In genomic region chr19:41398603-41399002, GRCh38 we compare ENCODE assay signal across 9 cellular contexts. TPM values are rescaled to one million over a fixed set of nuclear protein-coding genes. Genes with fewer than 3 reads are reported as not detected.
DNase-seq lines count a peak whose midpoint lies in the region; ATAC-seq and TF ChIP-seq lines count a peak whose summit lies in the region.
"Had no signal": no experiment of that assay in that cellular context is flagged by ENCODE, and none has a peak within 500 bp of the region (broad histone marks: within the 10 kb centered on the region; RNA-seq: fewer than 3 reads in every experiment).

No MANE protein-coding gene starts in this region.

- no peaks in the 10 kb centered on the region for H3K27me3 Mint-ChIP-seq in CD14-positive monocyte (ENCODE audit: low read depth in 3 of 3)

- H3K9ac ChIP-seq in Karpas-422 (ENCODE audit: low read length) (peak overlapping the region; percentile 97), duodenal mucosa (ENCODE audit: low read depth in 1 of 2, low read length in 2 of 2) (peak overlapping the region; percentile 89 to 95), neural cell (ENCODE audit: low read length) (peak overlapping the region; percentile 92)

- peaks cover 15 to 30% of the 10 kb centered on the region in 2 donors for H3K36me3 Mint-ChIP-seq in CD14-positive monocyte

- H3K9me2 ChIP-seq in Karpas-422 (replicated peaks; ENCODE audit: insufficient read depth, low read length) (no peaks in the 10 kb centered on the region), neural cell (ENCODE audit: insufficient read depth, low read length) (no peaks in the 10 kb centered on the region)

- intact Hi-C loops in CD14-positive monocyte (cut with micrococcal nuclease) = loop anchor here (1.0 to 5.0 kb wide), 3 partner anchors 9 to 36 kb away; partner anchors contain the start of gene B9D2 (in 1 of the 2)
- intact Hi-C loops in mucosa of descending colon (cut with DNase I, micrococcal nuclease) = no loop called here

- H3K4me1 Mint-ChIP-seq in CD14-positive monocyte = peaks cover 42% of the 10 kb centered on the region

- DNase-seq in CD14-positive monocyte (ENCODE audit: low spot score) = no peak
- peak; percentile 52 for DNase-seq in Karpas-422
- no peak for DNase-seq in mucosa of descending colon
- DNase-seq in GM19238 (ENCODE audit: insufficient read length, low spot score) = no peak
- no peak for DNase-seq in HK-2 (ENCODE audit: unreplicated experiment)
- DNase-seq: hypothalamus had no signal

- peak overlapping the region in 5 of 7 donors; percentile 73 to 100 (median 98) for H3K27ac Mint-ChIP-seq in CD14-positive monocyte

- H3K4me1 ChIP-seq in Karpas-422 (ENCODE audit: low read length) (peaks cover 28% of the 10 kb centered on the region), duodenal mucosa (ENCODE audit: control insufficient read depth in 1 of 2, insufficient read depth in 2 of 2, low read length in 2 of 2) (peaks cover 15 to 35% of the 10 kb centered on the region in 2 donors), mucosa of descending colon (ENCODE audit: low read depth) (peaks cover 13% of the 10 kb centered on the region)

- TF ChIP-seq CTCF in CD14-positive monocyte (IDR thresholded peaks at IDR 0.05) = no peak
- TF ChIP-seq CTCF in neural cell (IDR thresholded peaks at IDR 0.05; ENCODE audit: poor library complexity, severe bottlenecking) = no peak
- no peak for TF ChIP-seq CTCF in mucosa of descending colon (IDR thresholded peaks at IDR 0.05)

- peaks cover 80% of the 10 kb centered on the region for H3K79me2 ChIP-seq in Karpas-422 (ENCODE audit: low read length)
- H3K79me2 ChIP-seq in neural cell (replicated peaks; ENCODE audit: insufficient read depth, low read length) = peaks cover 16% of the 10 kb centered on the region

- peak overlapping the region; percentile 99 for H3K4me3 ChIP-seq in Karpas-422 (ENCODE audit: low read length)
- peak overlapping the region; percentile 95 to 99 for H3K4me3 ChIP-seq in duodenal mucosa (ENCODE audit: low read depth in 1 of 2, low read length in 2 of 2)
- peak overlapping the region; percentile 92 for H3K4me3 ChIP-seq in neural cell (ENCODE audit: low read length)
- H3K4me3 ChIP-seq in mucosa of descending colon = no peak overlapping the region

- H4K20me1 ChIP-seq in Karpas-422 (ENCODE audit: insufficient read depth, low read depth, low read length) (0 out of 2 replicates have a peak, but pooled peaks cover 8% of the 10 kb centered on the region), neural cell (ENCODE audit: insufficient read depth) (no peaks in the 10 kb centered on the region)

- peak overlapping the region; percentile 97 for H3K4me3 Mint-ChIP-seq in CD14-positive monocyte

- H3K36me3 ChIP-seq in Karpas-422 (ENCODE audit: insufficient read depth, low read length) = no peaks in the 10 kb centered on the region
- peaks cover 3 to 8% of the 10 kb centered on the region in 2 donors for H3K36me3 ChIP-seq in duodenal mucosa (ENCODE audit: control insufficient read depth in 1 of 2, insufficient read depth in 2 of 2, low read length in 2 of 2)
- no peaks in the 10 kb centered on the region for H3K36me3 ChIP-seq in neural cell (ENCODE audit: insufficient read depth, low read length)
- H3K36me3 ChIP-seq in mucosa of descending colon (ENCODE audit: low read depth) = no peaks in the 10 kb centered on the region

- ATAC-seq in mucosa of descending colon (no peak), GM19455 (IDR thresholded peaks at IDR 0.05; ENCODE audit: unreplicated experiment) (no peak)

- H3K27ac ChIP-seq in Karpas-422 (ENCODE audit: low read length) (no peak overlapping the region), duodenal mucosa (ENCODE audit: low read depth, low read length) (no peak overlapping the region), neural cell (ENCODE audit: low read length) (no peak overlapping the region)

- peaks cover 0 to 1% (median 0%) of the 10 kb centered on the region in 7 donors for H3K9me3 Mint-ChIP-seq in CD14-positive monocyte

- TF ChIP-seq EP300 in neural cell (conservative IDR thresholded peaks at IDR 0.05; ENCODE audit: poor library complexity, severe bottlenecking) = no peak

- TF ChIP-seq RAD21 in neural cell (conservative IDR thresholded peaks at IDR 0.05) = no peak

- H3F3A ChIP-seq in neural cell (ENCODE audit: insufficient read depth, low read length, poor library complexity, severe bottlenecking) = no peaks in the 10 kb centered on the region

- peak overlapping the region; percentile 87 for H3K4me2 ChIP-seq in Karpas-422 (ENCODE audit: low read depth, low read length, poor library complexity, severe bottlenecking)
- H3K4me2 ChIP-seq in neural cell (ENCODE audit: low read length) = peak overlapping the region; percentile 99

- H3K27me3 ChIP-seq in Karpas-422 (ENCODE audit: low read length) = no peaks in the 10 kb centered on the region
- no peaks in the 10 kb centered on the region for H3K27me3 ChIP-seq in duodenal mucosa (ENCODE audit: control insufficient read depth in 1 of 2, insufficient read depth in 2 of 2, low read length in 2 of 2)
- H3K27me3 ChIP-seq in neural cell (ENCODE audit: insufficient read depth, low read depth, low read length) = no peaks in the 10 kb centered on the region

- H3K9me3 ChIP-seq in Karpas-422 (ENCODE audit: low read length) (no peaks in the 10 kb centered on the region), duodenal mucosa (ENCODE audit: control insufficient read depth in 1 of 2, low read length in 2 of 2) (no peaks in the 10 kb centered on the region), neural cell (ENCODE audit: low read length) (no peaks in the 10 kb centered on the region), mucosa of descending colon (no peaks in the 10 kb centered on the region)

- no peak overlapping the region for H2AFZ ChIP-seq in Karpas-422 (ENCODE audit: low read length)
- no peak overlapping the region for H2AFZ ChIP-seq in neural cell (ENCODE audit: low read depth, low read length)

TF ChIP-seq in neural cell, 6 proteins besides CTCF, POLR2A, EP300 and RAD21:
- no peak for TF ChIP-seq MXI1 (conservative IDR thresholded peaks at IDR 0.05; ENCODE audit: poor library complexity, severe bottlenecking)
- no peak for TF ChIP-seq SMC3 (conservative IDR thresholded peaks at IDR 0.05; ENCODE audit: poor library complexity)
- TF ChIP-seq REST (IDR thresholded peaks at IDR 0.05; ENCODE audit: borderline replicate concordance) = no peak
- TF ChIP-seq POLR2AphosphoS5 (IDR thresholded peaks at IDR 0.05) = no peak

RNA-seq across cellular contexts. Expression of gene BCKDHA, which starts 1.0 kb away (rescaled TPM):
- polyA plus RNA-seq in CD14-positive monocyte (10 to 100 TPM; 87.6 to 90.1 TPM), neural cell (51.2 and 51.9 TPM in 2 replicates)
- total RNA-seq in Karpas-422 (2014; rRNA removed; shearing (Covaris generic); ENCODE audit: low replicate concordance) = 112 and 116 TPM in 2 replicates
- polyA minus RNA-seq in neural cell = 43.1 and 44.6 TPM in 2 replicates
- 10 to 100 TPM; 16.6 to 22.5 (median 17.3) TPM for total RNA-seq in mucosa of descending colon

RNA-seq across cellular contexts. Expression of gene EXOSC5, which starts 1.4 kb away (rescaled TPM):
- 10 to 100 TPM; 40.5 to 58.7 TPM for polyA plus RNA-seq in CD14-positive monocyte
- 67.6 and 74.7 TPM in 2 replicates for total RNA-seq in Karpas-422 (2014; rRNA removed; shearing (Covaris generic); ENCODE audit: low replicate concordance)
- polyA plus RNA-seq in neural cell = 42.0 and 45.2 TPM in 2 replicates
- polyA minus RNA-seq in neural cell = 19.4 and 21.4 TPM in 2 replicates
- total RNA-seq in mucosa of descending colon = 10 to 100 TPM; 12.5 to 16.4 (median 13.3) TPM

RNA-seq across cellular contexts. Expression of gene TMEM91, which starts 22.3 kb away (rescaled TPM):
- polyA plus RNA-seq in CD14-positive monocyte = 10 to 100 TPM; 29.1 to 34.9 TPM
- 1.3 and 4.9 TPM in 2 replicates for total RNA-seq in Karpas-422 (2014; rRNA removed; shearing (Covaris generic); ENCODE audit: low replicate concordance)
- 22.1 and 24.4 TPM in 2 replicates for polyA plus RNA-seq in neural cell
- polyA minus RNA-seq in neural cell = 7.5 and 9.5 TPM in 2 replicates
- 10 to 100 TPM in 1 of 3 donors, 1 to 10 TPM in 2; 3.8 to 15.2 (median 5.6) TPM for total RNA-seq in mucosa of descending colon

RNA-seq across cellular contexts. Expression of gene B3GNT8, which starts 28.6 kb away (rescaled TPM):
- polyA plus RNA-seq in CD14-positive monocyte = 10 to 100 TPM; 17.4 to 18.9 TPM
- not detected in 2 replicates for total RNA-seq in Karpas-422 (2014; rRNA removed; shearing (Covaris generic); ENCODE audit: low replicate concordance)
- not detected in 2 replicates for polyA plus RNA-seq in neural cell
- polyA minus RNA-seq in neural cell = not detected in 2 replicates
- 10 to 100 TPM; 28.8 to 69.4 (median 34.3) TPM for total RNA-seq in mucosa of descending colon

RNA-seq across cellular contexts. Expression of gene B9D2, which starts 34.7 kb away (rescaled TPM):
- 10 to 100 TPM; 25.1 to 32.5 TPM for polyA plus RNA-seq in CD14-positive monocyte
- 4.1 and 7.6 TPM in 2 replicates for total RNA-seq in Karpas-422 (2014; rRNA removed; shearing (Covaris generic); ENCODE audit: low replicate concordance)
- 13.2 and 15.9 TPM in 2 replicates for polyA plus RNA-seq in neural cell
- polyA minus RNA-seq in neural cell = 7.1 and 7.8 TPM in 2 replicates
- total RNA-seq in mucosa of descending colon = 10 to 100 TPM in 1 of 3 donors, 1 to 10 TPM in 2; 7.0 to 11.3 (median 9.1) TPM

Comparison
In these comparisons a context has a peak if more than half of its experiments do, and no peak if none do; other contexts are left out.
1. intact Hi-C loops: an anchor here in CD14-positive monocyte (1.0 to 5.0 kb wide); none called in mucosa of descending colon.